Comparison of ENCODE assay signal across 7 cellular contexts in the genomic region with DNA sequence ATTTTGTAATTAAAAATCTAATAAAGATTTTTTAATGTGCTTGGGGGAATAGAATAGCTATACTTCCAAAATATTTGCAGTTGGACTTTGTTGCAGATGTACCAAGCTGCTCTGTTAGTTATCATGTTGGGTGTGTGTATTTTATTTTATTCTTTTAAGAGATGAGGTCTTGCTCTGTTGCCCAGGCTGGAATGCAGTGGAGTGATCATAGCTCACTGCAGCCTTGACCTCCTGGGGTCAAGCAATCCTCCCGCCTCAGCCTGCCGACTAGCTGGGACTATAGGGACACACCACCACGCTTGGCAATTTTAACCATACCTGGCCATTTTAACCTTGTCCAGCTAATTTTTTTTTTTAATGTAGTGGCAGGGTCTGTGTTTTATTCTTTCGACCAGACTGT. TPM values are rescaled to one million over a fixed set of nuclear protein-coding genes. Genes with fewer than 3 reads are reported as not detected.
"Had no signal": no experiment of that assay in that cellular context is flagged by ENCODE, and none has a peak within 500 bp of the region (broad histone marks: within the 10 kb centered on the region; RNA-seq: fewer than 3 reads in every experiment).

No MANE protein-coding gene starts in this region.

- H3K36me3 ChIP-seq: HAP-1 had no signal

- H2AFZ ChIP-seq: GM23248 had no signal

- H3K4me3 Mint-ChIP-seq: IgD-negative memory B cell had no signal

- H3K4me3 ChIP-seq: GM23248, HAP-1 had no signal

- H3K9ac ChIP-seq: GM23248 had no signal

- H3K9me3 Mint-ChIP-seq: IgD-negative memory B cell had no signal

- FAIRE-seq: HTR-8/SVneo had no signal

- H3K36me3 Mint-ChIP-seq: IgD-negative memory B cell had no signal

- DNase-seq: GM23248, GOT3, H7 had no signal

- H3K9me3 ChIP-seq: HAP-1 had no signal

- H3K27ac Mint-ChIP-seq: IgD-negative memory B cell had no signal

- H3K27ac ChIP-seq: GM23248 had no signal

RNA-seq across cellular contexts. Expression of a gene that starts 54.7 kb away (rescaled TPM):
- total RNA-seq: H7, HT-29 had no signal
